Comparison of ENCODE assay signal across 23 cellular contexts in genomic region chr1:29420196-29420595, GRCh38.
"Had no signal": no experiment of that assay in that cellular context is flagged by ENCODE, and none has a peak within 500 bp of the region (broad histone marks: within the 10 kb centered on the region; RNA-seq: fewer than 3 reads in every experiment).

No MANE protein-coding gene starts in this region.

- H3K27ac ChIP-seq: left ventricle myocardium inferior, ovary, right atrium auricular region, right lobe of liver, skin epidermis, suprapubic skin, thoracic aorta, tibial artery, upper lobe of right lung had no signal

- H3K36me3 ChIP-seq: left ventricle myocardium inferior, ovary, right atrium auricular region, right lobe of liver, suprapubic skin, thoracic aorta, tibial artery, upper lobe of right lung had no signal

- H3K4me3 Mint-ChIP-seq: mesothelial cell of epicardium; naive thymus-derived CD4-positive, alpha-beta T cell; natural killer cell treated with Interleukin-12 subunit alpha and Interleukin-12 subunit beta and Interleukin-15 and Interleukin-18, amount 100 ng/mL, for 72 hours; stimulated activated naive B cell treated with anti-CD40 and anti-IgM and Interleukin-4, amounts not matched to agents 10 μg/mL and 1 μg/mL and 100 μg/mL, for 72 hours had no signal

- H3K27me3 Mint-ChIP-seq: progenitor cell of endocrine pancreas had no signal

- H3K27me3 ChIP-seq: ovary, right atrium auricular region, right lobe of liver had no signal

- H3K4me3 ChIP-seq: left ventricle myocardium inferior, lung, ovary, right atrium auricular region, right lobe of liver, skin epidermis, suprapubic skin, thoracic aorta, tibial artery, upper lobe of right lung had no signal

- H3K27ac Mint-ChIP-seq: mesothelial cell of epicardium; naive thymus-derived CD4-positive, alpha-beta T cell; natural killer cell treated with Interleukin-12 subunit alpha and Interleukin-12 subunit beta and Interleukin-15 and Interleukin-18, amount 100 ng/mL, for 72 hours; progenitor cell of endocrine pancreas; stimulated activated naive B cell treated with anti-CD40 and anti-IgM and Interleukin-4, amounts not matched to agents 10 μg/mL and 1 μg/mL and 100 μg/mL, for 72 hours had no signal

- DNase-seq: hippocampal formation; left ventricle myocardium inferior; mesendoderm; naive thymus-derived CD4-positive, alpha-beta T cell; ovary; right lobe of liver; stimulated activated CD4-positive, alpha-beta T cell treated with anti-CD3 and anti-CD28 coated beads, Interleukin-12 subunit alpha, Interleukin-12 subunit beta, amount 100 ng/mL, for 4 hours; stimulated activated CD4-positive, alpha-beta T cell treated with anti-CD3 and anti-CD28 coated beads, Interleukin-15, amount 100 ng/mL, for 24 hours; stimulated activated CD4-positive, alpha-beta T cell treated with anti-CD3 and anti-CD28 coated beads, Interleukin-2, amount 100 ng/mL, for 24 hours; stimulated activated CD4-positive, alpha-beta T cell treated with anti-CD3 and anti-CD28 coated beads, Interleukin-4, amount 100 ng/mL, for 1 hour; stimulated activated naive B cell treated with anti-CD40 and anti-IgM and Interleukin-4, amounts not matched to agents 10 μg/mL and 1 μg/mL and 100 μg/mL, for 72 hours; stimulated activated naive CD8-positive, alpha-beta T cell treated with anti-CD3 and anti-CD28 coated beads, Interleukin-15, Interleukin-2, amounts not matched to agents 100 U/mL and 50 U/mL, for 24 hours; tibial artery; trophoblast cell; upper lobe of right lung had no signal

- H3K4me1 Mint-ChIP-seq: naive thymus-derived CD4-positive, alpha-beta T cell; stimulated activated naive B cell treated with anti-CD40 and anti-IgM and Interleukin-4, amounts not matched to agents 10 μg/mL and 1 μg/mL and 100 μg/mL, for 72 hours had no signal

- H3K9me3 Mint-ChIP-seq: natural killer cell treated with Interleukin-12 subunit alpha and Interleukin-12 subunit beta and Interleukin-15 and Interleukin-18, amount 100 ng/mL, for 72 hours had no signal

- ATAC-seq: naive thymus-derived CD4-positive, alpha-beta T cell; natural killer cell treated with Interleukin-12 subunit alpha and Interleukin-12 subunit beta and Interleukin-15 and Interleukin-18, amount 100 ng/mL, for 72 hours; right lobe of liver; stimulated activated naive B cell treated with anti-CD40 and anti-IgM and Interleukin-4, amounts not matched to agents 10 μg/mL and 1 μg/mL and 100 μg/mL, for 72 hours; stimulated activated naive CD8-positive, alpha-beta T cell treated with anti-CD3 and anti-CD28 coated beads, Interleukin-15, Interleukin-2, amounts not matched to agents 100 U/mL and 50 U/mL, for 24 hours; upper lobe of right lung had no signal

- H3K9me3 ChIP-seq: ovary, right lobe of liver, upper lobe of right lung had no signal

- H3K4me1 ChIP-seq: right lobe of liver, suprapubic skin, tibial artery, upper lobe of right lung had no signal
